Comparison of ENCODE assay signal across 2 cellular contexts in the genomic region with DNA sequence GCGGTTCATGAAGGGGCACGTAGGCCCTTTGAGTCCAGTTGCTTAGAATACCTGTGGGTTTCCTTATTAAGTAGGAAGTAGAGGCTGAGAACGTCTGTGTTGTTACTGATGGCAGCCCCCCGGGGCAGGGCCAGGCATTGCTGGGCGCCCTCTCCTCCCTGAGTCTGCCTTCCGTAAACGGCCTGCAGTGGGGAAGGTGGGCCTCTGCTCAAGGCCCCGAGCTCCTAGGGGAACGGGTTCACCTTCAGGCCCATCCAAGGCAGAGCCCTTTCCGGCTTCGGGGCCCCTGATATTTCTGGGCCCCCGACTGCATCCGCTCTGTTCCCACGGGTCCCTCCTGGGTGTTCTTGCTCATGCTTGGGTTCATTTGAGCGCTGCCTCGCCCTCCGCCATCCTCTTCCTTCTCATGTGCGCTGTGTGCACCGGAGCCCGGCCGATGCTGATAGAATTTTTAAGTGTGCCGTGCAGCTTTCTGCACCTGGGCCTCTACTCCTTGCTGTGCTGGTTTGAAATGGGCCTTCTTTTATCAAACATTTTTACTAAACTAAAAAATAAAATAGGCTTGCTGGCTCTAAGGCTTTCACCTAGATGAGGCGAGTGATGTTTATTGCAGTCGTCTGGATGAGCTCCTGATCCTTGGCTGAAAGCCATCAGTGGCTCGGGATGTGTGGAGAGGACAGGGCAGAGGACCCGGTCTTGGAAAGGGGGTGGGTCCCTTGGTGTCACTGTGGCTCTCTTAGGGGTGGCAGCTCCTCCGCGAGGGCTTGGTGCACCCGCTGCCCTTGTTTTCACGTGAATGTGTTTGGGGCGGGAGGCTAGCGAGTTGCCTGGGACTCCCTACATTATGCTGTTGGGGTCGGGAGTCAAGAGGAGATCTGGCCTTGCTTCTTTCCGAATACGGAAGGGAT.
TF ChIP-seq lines count a peak whose summit lies in the region.

No MANE protein-coding gene starts in this region.

TF ChIP-seq in HepG2, 621 proteins besides CTCF, POLR2A, EP300 and RAD21 (continues in another document):
- TF ChIP-seq ZNF350 (CRISPR knock-in tag; IDR thresholded peaks at IDR 0.05; ENCODE audit: borderline replicate concordance, low read depth) (no peak), ZMYM3 (CRISPR knock-in tag; IDR thresholded peaks at IDR 0.05) (no peak), SUZ12 (IDR thresholded peaks at IDR 0.05; ENCODE audit: low read depth, low read length) (no peak), KDM5A (IDR thresholded peaks at IDR 0.05; ENCODE audit: borderline replicate concordance, low read length) (no peak), ZNF770 (CRISPR knock-in tag; IDR thresholded peaks at IDR 0.05) (0 out of 2 replicates have a peak, but pooled peaks have one; percentile 12), KDM3A (CRISPR knock-in tag; IDR thresholded peaks at IDR 0.05; ENCODE audit: low read depth) (no peak), EED (CRISPR knock-in tag; IDR thresholded peaks at IDR 0.05) (no peak), ZNF850 (CRISPR knock-in tag; conservative IDR thresholded peaks at IDR 0.05) (no peak), PHF8 (CRISPR knock-in tag; IDR thresholded peaks at IDR 0.05) (peak; percentile 25; the same call in 1 of the 2 replicates), ZNF615 (CRISPR knock-in tag; IDR thresholded peaks at IDR 0.05; ENCODE audit: borderline replicate concordance) (0 out of 2 replicates have a peak, but pooled peaks have one; percentile 6), ZNF672 (CRISPR knock-in tag; IDR thresholded peaks at IDR 0.05) (no peak), ZNF776 (CRISPR knock-in tag; IDR thresholded peaks at IDR 0.05) (no peak), ZNF276 (CRISPR knock-in tag; IDR thresholded peaks at IDR 0.05; ENCODE audit: low read depth) (no peak), ZKSCAN8 (CRISPR knock-in tag; IDR thresholded peaks at IDR 0.05; ENCODE audit: borderline replicate concordance) (no peak), ATRX (CRISPR knock-in tag; IDR thresholded peaks at IDR 0.05; ENCODE audit: borderline replicate concordance) (no peak), SAP130 (CRISPR knock-in tag; IDR thresholded peaks at IDR 0.05; ENCODE audit: low read depth) (peak; percentile 36), NFIC (IDR thresholded peaks at IDR 0.05; ENCODE audit: low read length) (no peak)
- TF ChIP-seq, protein P1, sequence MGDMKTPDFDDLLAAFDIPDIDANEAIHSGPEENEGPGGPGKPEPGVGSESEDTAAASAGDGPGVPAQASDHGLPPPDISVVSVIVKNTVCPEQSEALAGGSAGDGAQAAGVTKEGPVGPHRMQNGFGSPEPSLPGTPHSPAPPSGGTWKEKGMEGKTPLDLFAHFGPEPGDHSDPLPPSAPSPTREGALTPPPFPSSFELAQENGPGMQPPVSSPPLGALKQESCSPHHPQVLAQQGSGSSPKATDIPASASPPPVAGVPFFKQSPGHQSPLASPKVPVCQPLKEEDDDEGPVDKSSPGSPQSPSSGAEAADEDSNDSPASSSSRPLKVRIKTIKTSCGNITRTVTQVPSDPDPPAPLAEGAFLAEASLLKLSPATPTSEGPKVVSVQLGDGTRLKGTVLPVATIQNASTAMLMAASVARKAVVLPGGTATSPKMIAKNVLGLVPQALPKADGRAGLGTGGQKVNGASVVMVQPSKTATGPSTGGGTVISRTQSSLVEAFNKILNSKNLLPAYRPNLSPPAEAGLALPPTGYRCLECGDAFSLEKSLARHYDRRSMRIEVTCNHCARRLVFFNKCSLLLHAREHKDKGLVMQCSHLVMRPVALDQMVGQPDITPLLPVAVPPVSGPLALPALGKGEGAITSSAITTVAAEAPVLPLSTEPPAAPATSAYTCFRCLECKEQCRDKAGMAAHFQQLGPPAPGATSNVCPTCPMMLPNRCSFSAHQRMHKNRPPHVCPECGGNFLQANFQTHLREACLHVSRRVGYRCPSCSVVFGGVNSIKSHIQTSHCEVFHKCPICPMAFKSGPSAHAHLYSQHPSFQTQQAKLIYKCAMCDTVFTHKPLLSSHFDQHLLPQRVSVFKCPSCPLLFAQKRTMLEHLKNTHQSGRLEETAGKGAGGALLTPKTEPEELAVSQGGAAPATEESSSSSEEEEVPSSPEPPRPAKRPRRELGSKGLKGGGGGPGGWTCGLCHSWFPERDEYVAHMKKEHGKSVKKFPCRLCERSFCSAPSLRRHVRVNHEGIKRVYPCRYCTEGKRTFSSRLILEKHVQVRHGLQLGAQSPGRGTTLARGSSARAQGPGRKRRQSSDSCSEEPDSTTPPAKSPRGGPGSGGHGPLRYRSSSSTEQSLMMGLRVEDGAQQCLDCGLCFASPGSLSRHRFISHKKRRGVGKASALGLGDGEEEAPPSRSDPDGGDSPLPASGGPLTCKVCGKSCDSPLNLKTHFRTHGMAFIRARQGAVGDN (CRISPR knock-in tag; IDR thresholded peaks at IDR 0.05), result peak; percentile 53; the same call in 1 of the 2 replicates

TF ChIP-seq in HEK293T, 16 proteins besides CTCF, POLR2A, EP300 and RAD21 (continued from another document):
- TF ChIP-seq, protein P2, sequence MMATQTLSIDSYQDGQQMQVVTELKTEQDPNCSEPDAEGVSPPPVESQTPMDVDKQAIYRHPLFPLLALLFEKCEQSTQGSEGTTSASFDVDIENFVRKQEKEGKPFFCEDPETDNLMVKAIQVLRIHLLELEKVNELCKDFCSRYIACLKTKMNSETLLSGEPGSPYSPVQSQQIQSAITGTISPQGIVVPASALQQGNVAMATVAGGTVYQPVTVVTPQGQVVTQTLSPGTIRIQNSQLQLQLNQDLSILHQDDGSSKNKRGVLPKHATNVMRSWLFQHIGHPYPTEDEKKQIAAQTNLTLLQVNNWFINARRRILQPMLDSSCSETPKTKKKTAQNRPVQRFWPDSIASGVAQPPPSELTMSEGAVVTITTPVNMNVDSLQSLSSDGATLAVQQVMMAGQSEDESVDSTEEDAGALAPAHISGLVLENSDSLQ (IDR thresholded peaks at IDR 0.05), result no peak
- TF ChIP-seq CTBP1 (IDR thresholded peaks at IDR 0.05; ENCODE audit: borderline replicate concordance) (no peak), FOXM1 (IDR thresholded peaks at IDR 0.05; ENCODE audit: borderline replicate concordance) (no peak), SP1 (IDR thresholded peaks at IDR 0.05) (no peak), NFRKB (IDR thresholded peaks at IDR 0.05) (no peak), FOXA1 (IDR thresholded peaks at IDR 0.05) (no peak), BHLHE40 (IDR thresholded peaks at IDR 0.05; ENCODE audit: borderline replicate concordance) (no peak), FOXK2 (IDR thresholded peaks at IDR 0.05) (no peak), LEF1 (IDR thresholded peaks at IDR 0.05; ENCODE audit: borderline replicate concordance) (no peak), ZNF384 (IDR thresholded peaks at IDR 0.05) (no peak)
